ENCODE assay signal across 8 cellular contexts in the genomic region with DNA sequence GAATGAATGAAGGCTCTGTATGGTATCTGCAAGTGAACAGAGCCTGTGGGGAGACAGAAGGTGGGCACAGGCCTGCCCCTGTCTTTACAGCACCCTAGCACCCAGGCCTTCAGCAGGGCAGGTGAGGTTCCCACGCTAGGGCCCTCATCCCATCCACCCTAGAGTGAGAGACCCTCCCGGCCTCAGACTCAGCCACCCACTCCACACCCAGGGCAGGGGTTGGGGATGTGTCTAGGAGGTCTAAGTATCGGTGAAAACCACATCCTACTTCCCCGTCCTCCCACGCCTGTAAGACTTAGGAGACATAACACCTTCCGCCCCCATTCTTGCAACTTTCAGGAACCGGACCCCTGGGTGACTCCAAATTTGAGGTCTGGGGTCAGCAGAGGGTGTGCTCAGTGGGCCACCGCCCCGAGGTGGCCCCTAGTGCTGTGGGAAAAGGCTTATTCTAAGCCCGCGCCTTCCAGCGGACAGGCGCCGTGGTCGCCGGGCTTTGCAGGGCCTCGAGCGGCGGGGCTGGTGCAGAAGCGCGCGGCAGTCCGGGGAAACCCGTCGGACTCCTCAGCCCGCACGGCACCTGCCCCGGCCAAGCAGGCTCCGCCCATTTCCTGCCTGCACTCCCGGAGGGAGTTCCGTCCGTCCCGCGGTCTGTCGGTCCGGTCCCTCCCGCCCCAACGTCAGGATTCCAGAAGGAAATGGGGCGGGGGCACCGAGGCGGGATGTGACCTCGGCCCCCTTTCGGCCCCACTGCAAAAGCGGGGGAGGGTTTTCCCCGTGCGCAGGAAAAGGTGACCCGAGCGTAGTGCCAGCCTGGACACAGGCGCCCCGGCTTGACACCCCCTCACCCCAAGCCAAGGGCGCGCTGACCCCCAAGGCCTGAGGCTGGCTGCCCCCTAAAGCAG. TPM values are rescaled to one million over a fixed set of nuclear protein-coding genes. Genes with fewer than 3 reads are reported as not detected.
A peak's percentile ranks its signal among the peaks of the same experiment; 100 is the strongest.
DNase-seq lines count a peak whose midpoint lies in the region; ATAC-seq and TF ChIP-seq lines count a peak whose summit lies in the region.

No MANE protein-coding gene starts in this region.

- peak overlapping the region; percentile 49 to 92 for H3K4me3 ChIP-seq in ascending aorta

- TF ChIP-seq CTCF in GM13976 (IDR thresholded peaks at IDR 0.05; ENCODE audit: borderline replicate concordance, control extremely low read depth, extremely low read depth, insufficient read depth, missing control alignments) = no peak
- no peak for TF ChIP-seq CTCF in ascending aorta (IDR thresholded peaks at IDR 0.05)

- peaks cover 18 to 28% of the 10 kb centered on the region in 2 donors for H3K4me1 ChIP-seq in ascending aorta

- no peaks in the 10 kb centered on the region for H3K27me3 ChIP-seq in ascending aorta

- ATAC-seq in HG03439 (IDR thresholded peaks at IDR 0.05; ENCODE audit: unreplicated experiment) (peak; percentile 43), GM21515 (IDR thresholded peaks at IDR 0.05; ENCODE audit: unreplicated experiment) (no peak)

- DNase-seq in ACHN (peak; percentile 77), GM13976 (ENCODE audit: low spot score) (peak; percentile 82), RPMI8226 (peak; percentile 80), ascending aorta (ENCODE audit: low spot score in 2 of 2) (no peak), iPS-NIHi7 (ENCODE audit: extremely low spot score) (peak; percentile 75)
- peak; percentile 34 to 70 for DNase-seq in stimulated activated CD4-positive, alpha-beta T cell treated with anti-CD3 and anti-CD28 coated beads, Interleukin-12 subunit alpha, Interleukin-12 subunit beta, amount 100 ng/mL, for 24 hours (ENCODE audit: low read depth in 2 of 2)

- peaks cover 0 to 4% of the 10 kb centered on the region in 2 donors for H3K36me3 ChIP-seq in ascending aorta

- H3K9me3 ChIP-seq in ascending aorta = no peaks in the 10 kb centered on the region

- intact Hi-C loops in ascending aorta (cut with DNase I) = loop anchor here (10.0 kb wide), 1 partner anchor 764 kb away; the partner anchor contains the start of gene YTHDF1

- in situ Hi-C loops in ACHN (cut with HindIII; ENCODE audit: low pct_ligation_motif_present, low pct_unique_long_range_greater_than_20kb, low sequenced_read_pairs) (no loop called here), GM13976 (cut with MboI; ENCODE audit: low sequenced_read_pairs, unreplicated experiment) (no loop called here)

- peak overlapping the region in 1 of 2 donors; percentile 1 for H3K27ac ChIP-seq in ascending aorta

RNA-seq across cellular contexts. Expression of gene SAMD10, which starts 0.9 kb away (rescaled TPM):
- total RNA-seq in ascending aorta = not detected

RNA-seq across cellular contexts. Expression of gene PRPF6, which starts 2.4 kb away (rescaled TPM):
- 33.5 TPM for total RNA-seq in ascending aorta

RNA-seq across cellular contexts. Expression of gene ZNF512B, which starts 8.8 kb away (rescaled TPM):
- 17.5 TPM for total RNA-seq in ascending aorta

RNA-seq across cellular contexts. Expression of gene UCKL1, which starts 22.4 kb away (rescaled TPM):
- 95.4 TPM for total RNA-seq in ascending aorta

RNA-seq across cellular contexts. Expression of gene C20orf204, which starts 57.4 kb away (rescaled TPM):
- total RNA-seq in ascending aorta = not detected

Comparison
In these comparisons a context has a peak if more than half of its experiments do, and no peak if none do; other contexts are left out.
1. DNase-seq: peak in ACHN (single experiment), GM13976 (single experiment), RPMI8226 (single experiment), iPS-NIHi7 (single experiment) and stimulated activated CD4-positive, alpha-beta T cell treated with anti-CD3 and anti-CD28 coated beads, Interleukin-12 subunit alpha, Interleukin-12 subunit beta, amount 100 ng/mL, for 24 hours (2 of 2); none in ascending aorta (0 of 2).